16 cellular contexts compared by ENCODE assay signal in the genomic region with DNA sequence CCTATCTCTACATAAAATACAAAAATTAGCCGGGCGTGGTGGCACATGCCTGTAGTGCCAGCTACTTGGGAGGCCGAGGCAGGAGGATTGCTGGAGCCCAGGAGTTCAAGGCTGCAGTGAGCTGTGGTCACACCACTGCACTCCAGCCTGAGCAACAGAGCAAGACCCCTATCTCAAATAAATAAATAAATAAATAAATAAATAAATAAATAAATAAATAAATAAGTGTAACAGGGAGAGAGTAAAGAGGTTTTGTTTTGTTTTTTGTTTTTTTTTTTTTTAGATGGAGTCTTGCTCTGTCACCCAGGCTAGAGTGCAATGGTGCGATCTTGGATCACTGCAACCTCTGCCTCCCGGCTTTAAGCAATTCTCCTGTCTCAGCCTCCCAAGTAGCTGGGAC. TPM values are rescaled to one million over a fixed set of nuclear protein-coding genes. Genes with fewer than 3 reads are reported as not detected.
"Had no signal": no experiment of that assay in that cellular context is flagged by ENCODE, and none has a peak within 500 bp of the region (broad histone marks: within the 10 kb centered on the region; RNA-seq: fewer than 3 reads in every experiment).

No MANE protein-coding gene starts in this region.

RNA-seq across cellular contexts. Expression of a gene that starts 20.6 kb away (rescaled TPM):
- total RNA-seq: kidney epithelial cell, left lobe of liver, left ventricle myocardium superior, liver, lower lobe of right lung, lung, lung microvascular endothelial cell, mammary epithelial cell, mesothelial cell of epicardium, mononuclear cell, myocyte had no signal
- polyA plus RNA-seq: immature natural killer cell, keratinocyte, mammary epithelial cell had no signal

RNA-seq across cellular contexts. Expression of a gene that starts 21.0 kb away (rescaled TPM):
- total RNA-seq: kidney, kidney epithelial cell, left ventricle myocardium inferior, lung microvascular endothelial cell, mammary epithelial cell, mesenteric fat pad, mesothelial cell of epicardium, mononuclear cell had no signal
- polyA plus RNA-seq: immature natural killer cell, keratinocyte, mammary epithelial cell had no signal
